Comparison of ENCODE assay signal across 22 cellular contexts in genomic region chr2:14082640-14083039, GRCh38.
"Had no signal": no experiment of that assay in that cellular context is flagged by ENCODE, and none has a peak within 500 bp of the region (broad histone marks: within the 10 kb centered on the region; RNA-seq: fewer than 3 reads in every experiment).

No MANE protein-coding gene starts in this region.

- H3K36me3 ChIP-seq: gastrocnemius medialis, neutrophil, pancreas, right lobe of liver, suprapubic skin, vagina had no signal

- H3K4me3 ChIP-seq: dorsolateral prefrontal cortex, gastrocnemius medialis, pancreas, right lobe of liver, suprapubic skin, vagina had no signal

- H3K4me1 ChIP-seq: gastrocnemius medialis, pancreas, right lobe of liver, suprapubic skin, vagina had no signal

- H3K27me3 Mint-ChIP-seq: naive thymus-derived CD8-positive, alpha-beta T cell; stimulated activated naive CD8-positive, alpha-beta T cell treated with anti-CD3 and anti-CD28 coated beads, Interleukin-15, amount 100 ng/mL, for 72 hours had no signal

- H3K36me3 Mint-ChIP-seq: naive thymus-derived CD8-positive, alpha-beta T cell had no signal

- DNase-seq: dorsolateral prefrontal cortex; effector CD4-positive, alpha-beta T cell; foreskin fibroblast; gastrocnemius medialis; head of caudate nucleus; kidney; mesenchymal stem cell; naive thymus-derived CD8-positive, alpha-beta T cell; nephron progenitor cell; pancreas; retina; right lobe of liver; small intestine; stimulated activated CD4-positive, alpha-beta T cell treated with anti-CD3 and anti-CD28 coated beads, Interleukin-15, amount 100 ng/mL, for 24 hours; stimulated activated CD4-positive, alpha-beta T cell treated with anti-CD3 and anti-CD28 coated beads, Interleukin-2, amount 100 ng/mL, for 48 hours; stimulated activated naive CD4-positive, alpha-beta T cell; stimulated activated naive CD8-positive, alpha-beta T cell treated with anti-CD3 and anti-CD28 coated beads, Interleukin-15, amount 100 ng/mL, for 72 hours; trophoblast cell had no signal

- H3K27me3 ChIP-seq: dorsolateral prefrontal cortex, gastrocnemius medialis, neutrophil, pancreas, right lobe of liver, suprapubic skin, vagina had no signal

- H3K27ac ChIP-seq: dorsolateral prefrontal cortex, epithelial cell of prostate, gastrocnemius medialis, neutrophil, pancreas, right lobe of liver, suprapubic skin, vagina had no signal

- H3K27ac Mint-ChIP-seq: naive thymus-derived CD8-positive, alpha-beta T cell; nephron progenitor cell; stimulated activated naive CD8-positive, alpha-beta T cell treated with anti-CD3 and anti-CD28 coated beads, Interleukin-15, amount 100 ng/mL, for 72 hours had no signal

- H3K4me1 Mint-ChIP-seq: naive thymus-derived CD8-positive, alpha-beta T cell; nephron progenitor cell; stimulated activated naive CD8-positive, alpha-beta T cell treated with anti-CD3 and anti-CD28 coated beads, Interleukin-15, amount 100 ng/mL, for 72 hours had no signal

- H3K4me3 Mint-ChIP-seq: naive thymus-derived CD8-positive, alpha-beta T cell; nephron progenitor cell; stimulated activated naive CD8-positive, alpha-beta T cell treated with anti-CD3 and anti-CD28 coated beads, Interleukin-15, amount 100 ng/mL, for 72 hours had no signal

- H3K9me3 ChIP-seq: gastrocnemius medialis, neutrophil, pancreas, right lobe of liver, suprapubic skin, vagina had no signal
